1 cellular context compared by ENCODE assay signal in genomic region chr12:131230340-131231099, GRCh38.
TF ChIP-seq lines count a peak whose summit lies in the region.

No MANE protein-coding gene starts in this region.

TF ChIP-seq in K562, 482 proteins besides CTCF, POLR2A, EP300 and RAD21 (continued from another document):
- TF ChIP-seq ZBTB5 (IDR thresholded peaks at IDR 0.05) (no peak), CREB1 (IDR thresholded peaks at IDR 0.05) (no peak), CREB1 (CRISPR knock-in tag; IDR thresholded peaks at IDR 0.05) (no peak), C11orf30 (IDR thresholded peaks at IDR 0.05; ENCODE audit: low read depth) (peak; percentile 98), ZNF408 (CRISPR knock-in tag; IDR thresholded peaks at IDR 0.05; ENCODE audit: low read depth) (no peak), ZNF699 (CRISPR knock-in tag; IDR thresholded peaks at IDR 0.05; ENCODE audit: insufficient replicate concordance) (no peak), ASH1L (IDR thresholded peaks at IDR 0.05; ENCODE audit: borderline replicate concordance, low read depth, partially characterized antibody) (no peak), ZNF780A (CRISPR knock-in tag; IDR thresholded peaks at IDR 0.05) (no peak), MTA1 (IDR thresholded peaks at IDR 0.05; ENCODE audit: borderline replicate concordance) (no peak), SOX6 (IDR thresholded peaks at IDR 0.05) (no peak), KAT2B (IDR thresholded peaks at IDR 0.05; ENCODE audit: low read depth, low read length) (no peak), MECOM (CRISPR knock-in tag; IDR thresholded peaks at IDR 0.05) (peak; percentile 33; the same call in 1 of the 2 replicates), ZNF518B (CRISPR knock-in tag; IDR thresholded peaks at IDR 0.05) (no peak), ZNF316 (IDR thresholded peaks at IDR 0.05) (peak; percentile 99), SAFB2 (IDR thresholded peaks at IDR 0.05; ENCODE audit: borderline replicate concordance, low read depth, low read length, severe bottlenecking) (no peak), ZNF175 (CRISPR knock-in tag; IDR thresholded peaks at IDR 0.05; ENCODE audit: low read depth) (no peak), PRPF4 (IDR thresholded peaks at IDR 0.05; ENCODE audit: insufficient read depth, low read depth, low read length, poor library complexity, severe bottlenecking) (no peak), TGIF2 (CRISPR knock-in tag; IDR thresholded peaks at IDR 0.05) (no peak), ZNF212 (CRISPR knock-in tag; IDR thresholded peaks at IDR 0.05) (no peak), GTF3C2 (IDR thresholded peaks at IDR 0.05; ENCODE audit: borderline replicate concordance, extremely low read depth, insufficient read length) (no peak), MAFK (IDR thresholded peaks at IDR 0.05; ENCODE audit: low read length) (peak; percentile 96), POLR2B (IDR thresholded peaks at IDR 0.05; ENCODE audit: low read depth, partially characterized antibody) (no peak), TAF9B (IDR thresholded peaks at IDR 0.05; ENCODE audit: partially characterized antibody) (no peak), YY1 (IDR thresholded peaks at IDR 0.05; ENCODE audit: borderline replicate concordance in 1 of 3, control insufficient read depth in 1 of 3, extremely low read depth in 1 of 3, insufficient read depth in 3 of 3, insufficient read length in 1 of 3, insufficient replicate concordance in 2 of 3, low read depth in 1 of 3, low read length in 2 of 3) (peak in 1 of 3 experiments; percentile 0), ZBTB7A (IDR thresholded peaks at IDR 0.05; ENCODE audit: borderline replicate concordance, control insufficient read depth, low read depth, low read length) (peak; percentile 68; the same call in 1 of the 2 replicates), DEAF1 (CRISPR knock-in tag; IDR thresholded peaks at IDR 0.05) (no peak), KLF10 (CRISPR knock-in tag; IDR thresholded peaks at IDR 0.05) (no peak), JUND (IDR thresholded peaks at IDR 0.05; ENCODE audit: borderline replicate concordance, low read depth, low read length) (no peak), JUND (tag; IDR thresholded peaks at IDR 0.05; ENCODE audit: borderline replicate concordance, low read depth, low read length) (no peak), RUNX1 (IDR thresholded peaks at IDR 0.05; ENCODE audit: low read depth) (no peak), TEAD4 (IDR thresholded peaks at IDR 0.05; ENCODE audit: low read length) (no peak; the same call in 1 of the 2 replicates), TEAD4 (CRISPR knock-in tag; IDR thresholded peaks at IDR 0.05; ENCODE audit: borderline replicate concordance) (no peak), SMC3 (conservative IDR thresholded peaks at IDR 0.05; ENCODE audit: insufficient read depth, low read depth, low read length) (no peak), CHD1 (IDR thresholded peaks at IDR 0.05; ENCODE audit: low read length) (no peak), BRCA1 (IDR thresholded peaks at IDR 0.05) (no peak), BRCA1 (CRISPR knock-in tag; IDR thresholded peaks at IDR 0.05) (no peak), SIRT6 (IDR thresholded peaks at IDR 0.05; ENCODE audit: low read depth, low read length) (no peak), MEIS2 (IDR thresholded peaks at IDR 0.05; ENCODE audit: partially characterized antibody) (peak; percentile 44), PHB (CRISPR knock-in tag; IDR thresholded peaks at IDR 0.05) (no peak), IRF2 (CRISPR knock-in tag; IDR thresholded peaks at IDR 0.05) (no peak), SLC30A9 (CRISPR knock-in tag; IDR thresholded peaks at IDR 0.05) (no peak), ETV1 (tag; conservative IDR thresholded peaks at IDR 0.05; ENCODE audit: low read depth) (no peak), SRSF3 (IDR thresholded peaks at IDR 0.05; ENCODE audit: insufficient read depth, low read length) (no peak), ZFP30 (CRISPR knock-in tag; IDR thresholded peaks at IDR 0.05; ENCODE audit: borderline replicate concordance) (no peak), ZFX (CRISPR knock-in tag; IDR thresholded peaks at IDR 0.05) (no peak), WHSC1 (IDR thresholded peaks at IDR 0.05; ENCODE audit: low read length) (no peak), E2F6 (IDR thresholded peaks at IDR 0.05; ENCODE audit: borderline replicate concordance in 1 of 2, extremely low read depth in 1 of 2, insufficient read depth in 1 of 2, insufficient read length in 1 of 2, low read depth in 1 of 2, low read length in 1 of 2, poor library complexity in 1 of 2, severe bottlenecking in 1 of 2) (no peak), KLF13 (tag; IDR thresholded peaks at IDR 0.05; ENCODE audit: borderline replicate concordance, low read depth) (no peak), ZNF146 (CRISPR knock-in tag; IDR thresholded peaks at IDR 0.05; ENCODE audit: unreplicated experiment) (no peak), ILF3 (IDR thresholded peaks at IDR 0.05; ENCODE audit: borderline replicate concordance) (no peak), PREB (CRISPR knock-in tag; IDR thresholded peaks at IDR 0.05) (no peak), BRD4 (IDR thresholded peaks at IDR 0.05) (no peak), HMG20A (CRISPR knock-in tag; conservative IDR thresholded peaks at IDR 0.05) (no peak), HLTF (IDR thresholded peaks at IDR 0.05) (no peak)
